8 cellular contexts compared by ENCODE assay signal in genomic region chr19:12847159-12848139, GRCh38. TPM values are rescaled to one million over a fixed set of nuclear protein-coding genes. Genes with fewer than 3 reads are reported as not detected.
DNase-seq lines count a peak whose midpoint lies in the region; ATAC-seq and TF ChIP-seq lines count a peak whose summit lies in the region.

No MANE protein-coding gene starts in this region.

- no peaks in the 10 kb centered on the region for H4K20me1 ChIP-seq in OCI-LY7 (ENCODE audit: insufficient read depth, low read length)

- H3K4me1 ChIP-seq in OCI-LY7 (ENCODE audit: insufficient read depth, low read length, poor library complexity, severe bottlenecking) = no peaks in the 10 kb centered on the region

- H2AFZ ChIP-seq in OCI-LY7 (ENCODE audit: low read length) = no peak overlapping the region

- no peaks in the 10 kb centered on the region for H3K9me2 ChIP-seq in OCI-LY7 (ENCODE audit: insufficient read depth, low read length)

- no peak overlapping the region for H3K27ac ChIP-seq in OCI-LY7 (ENCODE audit: low read depth, low read length, poor library complexity, severe bottlenecking)

- CTCF ChIA-PET in OCI-LY7 (lab: Charles Lee; ENCODE audit: unreplicated experiment) = interaction anchor here (0.5 to 0.8 kb wide), 2 partner anchors 19 to 77 kb away, joined by 3 to 4 read pairs; no protein-coding TSS in a partner anchor

- no peaks in the 10 kb centered on the region for H3K9me3 ChIP-seq in OCI-LY7 (ENCODE audit: low read length)

- intact Hi-C loops in OCI-LY7 (cut with micrococcal nuclease; ENCODE audit: unreplicated experiment) = loop anchor here (2.0 kb wide), 1 partner anchor 81 kb away; no protein-coding TSS in a partner anchor

- ATAC-seq in HG03108 (IDR thresholded peaks at IDR 0.05; ENCODE audit: unreplicated experiment) = no peak

- TF ChIP-seq CTCF in OCI-LY7 (conservative IDR thresholded peaks at IDR 0.05; ENCODE audit: low read length) (peak; percentile 96), epithelial cell of esophagus (IDR thresholded peaks at IDR 0.05; ENCODE audit: insufficient read depth, low read depth, low read length, missing control alignments) (peak; percentile 61)

- BruUV-seq in OCI-LY7 (replicated peaks; lab: Mats Ljungman, UMichigan) = no TSS peak

- POLR2A ChIA-PET in OCI-LY7 (lab: Charles Lee) = interaction anchor here (0.6 kb wide), 1 partner anchor 445 kb away, joined by 6 read pairs; no protein-coding TSS in a partner anchor

- peaks cover 12% of the 10 kb centered on the region for H3K36me3 ChIP-seq in OCI-LY7 (ENCODE audit: insufficient read depth, low read length)

- peak overlapping the region; percentile 39; the same call in 1 of the 2 replicates for H3K4me2 ChIP-seq in OCI-LY7 (ENCODE audit: low read length)

- H3K4me3 ChIP-seq in OCI-LY7 (ENCODE audit: low read depth, low read length, poor library complexity, severe bottlenecking) = no peak overlapping the region
- H3K4me3 ChIP-seq in epithelial cell of esophagus (ENCODE audit: low read length) = no peak overlapping the region

- DNase-seq in ELF-1 (ENCODE audit: low read depth, low spot score) = peak; percentile 96
- DNase-seq in HK-2 (ENCODE audit: unreplicated experiment) = peak; percentile 93
- peak; percentile 68 for DNase-seq in OCI-LY7 (ENCODE audit: low spot score)
- DNase-seq in activated T-cell treated with anti-CD3 and anti-CD28 coated beads for 24 hours (ENCODE audit: low read depth) = peak; percentile 82
- DNase-seq in epithelial cell of esophagus (ENCODE audit: low read depth) = peak; percentile 81
- DNase-seq in mucosa of gallbladder (ENCODE audit: low spot score) = peak; percentile 81
- DNase-seq in stimulated activated CD8-positive, alpha-beta memory T cell treated with anti-CD3 and anti-CD28 coated beads, Interleukin-4, amount 100 ng/mL, for 4 hours (ENCODE audit: low read depth in 2 of 2, low spot score in 1 of 2) = peak; percentile 66 to 70

- H3K79me2 ChIP-seq in OCI-LY7 (ENCODE audit: insufficient read depth, low read depth, low read length) = no peaks in the 10 kb centered on the region

RNA-seq across cellular contexts. Expression of gene MAST1, which starts 9.1 kb away (rescaled TPM):
- total RNA-seq in OCI-LY7 (2014; rRNA removed; shearing (Covaris generic)) = 5.5 and 9.1 TPM in 2 replicates
- total RNA-seq in OCI-LY7 (2022) (21.1 and 23.4 TPM in 2 replicates), mucosa of gallbladder (0.83 TPM)

RNA-seq across cellular contexts. Expression of gene RTBDN, which starts 13.1 kb away (rescaled TPM):
- total RNA-seq in OCI-LY7 (2014; rRNA removed; shearing (Covaris generic)) = not detected in 2 replicates
- total RNA-seq in OCI-LY7 (2022) = 0.94 and 1.2 TPM in 2 replicates
- not detected for total RNA-seq in mucosa of gallbladder

RNA-seq across cellular contexts. Expression of gene DNASE2, which starts 33.8 kb away (rescaled TPM):
- total RNA-seq in OCI-LY7 (2014; rRNA removed; shearing (Covaris generic)) = 28.3 and 32.4 TPM in 2 replicates
- total RNA-seq in OCI-LY7 (2022) = 32.8 and 33.7 TPM in 2 replicates
- total RNA-seq in mucosa of gallbladder = 48.7 TPM

RNA-seq across cellular contexts. Expression of gene KLF1, which starts 39.6 kb away (rescaled TPM):
- 0.16 and 0.28 TPM in 2 replicates for total RNA-seq in OCI-LY7 (2014; rRNA removed; shearing (Covaris generic))
- not detected in 2 replicates for total RNA-seq in OCI-LY7 (2022)
- not detected for total RNA-seq in mucosa of gallbladder

RNA-seq across cellular contexts. Expression of gene RNASEH2A, which starts 41.1 kb away (rescaled TPM):
- 115 and 130 TPM in 2 replicates for total RNA-seq in OCI-LY7 (2014; rRNA removed; shearing (Covaris generic))
- total RNA-seq in OCI-LY7 (2022) (86.0 and 90.5 TPM in 2 replicates), mucosa of gallbladder (7.3 TPM)
